In genomic region chr15:92097473-92098178, GRCh38 we compare ENCODE assay signal across 8 cellular contexts.
A peak's percentile ranks its signal among the peaks of the same experiment; 100 is the strongest.
DNase-seq lines count a peak whose midpoint lies in the region; ATAC-seq, FAIRE-seq and TF ChIP-seq lines count a peak whose summit lies in the region.

No MANE protein-coding gene starts in this region.

- peaks cover 54% of the 10 kb centered on the region for H3K4me1 Mint-ChIP-seq in activated T-cell treated with anti-CD3 and anti-CD28 coated beads, Interleukin-2, amount 50 U/mL, for 72 hours (ENCODE audit: low read depth)

- H3K36me3 ChIP-seq in BJ (ENCODE audit: control insufficient read depth, insufficient read depth, low read length) = no peaks in the 10 kb centered on the region

- H3K27me3 Mint-ChIP-seq in activated T-cell treated with anti-CD3 and anti-CD28 coated beads, Interleukin-2, amount 50 U/mL, for 72 hours (ENCODE audit: low read depth) = no peaks in the 10 kb centered on the region

- POLR2A ChIA-PET in BJ (lab: Charles Lee) = no interaction called here

- ATAC-seq in GM18909 (IDR thresholded peaks at IDR 0.05; ENCODE audit: poor library complexity, unreplicated experiment) = peak; percentile 70
- peak; percentile 60 for ATAC-seq in HG03159 (IDR thresholded peaks at IDR 0.05; ENCODE audit: unreplicated experiment)
- peak; percentile 70 to 83 for ATAC-seq in activated T-cell treated with anti-CD3 and anti-CD28 coated beads, Interleukin-2, amount 50 U/mL, for 72 hours (replicated peaks in 1 of 2)

- H3K4me3 Mint-ChIP-seq in activated T-cell treated with anti-CD3 and anti-CD28 coated beads, Interleukin-2, amount 50 U/mL, for 72 hours = peak overlapping the region in 1 of 2 donors; percentile 48

- DNase-seq in BJ (ENCODE audit: low read depth) (no peak), NOMO-1 treated with dmso at 0.1 percent for 144 hours (lab: John Stamatoyannopoulos, UW; ENCODE audit: unreplicated experiment) (peak; percentile 2), fibroblast of villous mesenchyme (ENCODE audit: low read depth) (peak; percentile 43), occipital lobe (lab: John Stamatoyannopoulos, UW) (peak; percentile 38), H54 (ENCODE audit: insufficient read length, low spot score) (no peak)
- peak; percentile 53 to 64 for DNase-seq in activated T-cell treated with anti-CD3 and anti-CD28 coated beads, Interleukin-2, amount 50 U/mL, for 72 hours

- H3K27ac Mint-ChIP-seq in activated T-cell treated with anti-CD3 and anti-CD28 coated beads, Interleukin-2, amount 50 U/mL, for 72 hours = peak overlapping the region; percentile 6

- no peaks in the 10 kb centered on the region for H3K36me3 Mint-ChIP-seq in activated T-cell treated with anti-CD3 and anti-CD28 coated beads, Interleukin-2, amount 50 U/mL, for 72 hours (ENCODE audit: insufficient read depth in 2 of 2)

- no peaks in the 10 kb centered on the region for H3K27me3 ChIP-seq in BJ (ENCODE audit: control insufficient read depth, insufficient read depth, low read length)

- TF ChIP-seq CTCF in BJ (IDR thresholded peaks at IDR 0.05; ENCODE audit: insufficient read depth, low read depth, low read length) (peak; percentile 82), fibroblast of villous mesenchyme (IDR thresholded peaks at IDR 0.05; ENCODE audit: insufficient read depth, low read depth, low read length) (peak; percentile 61)

- H3K9me3 Mint-ChIP-seq in activated T-cell treated with anti-CD3 and anti-CD28 coated beads, Interleukin-2, amount 50 U/mL, for 72 hours = no peaks in the 10 kb centered on the region

- FAIRE-seq in H54 (lab: Jason Lieb, UNC) = no peak

- TF ChIP-seq POLR2A in H54 (IDR thresholded peaks at IDR 0.05; ENCODE audit: low read depth, low read length) = no peak

- H3K4me3 ChIP-seq in BJ (ENCODE audit: low read depth, low read length) = no peak overlapping the region
- H3K4me3 ChIP-seq in fibroblast of villous mesenchyme (ENCODE audit: low read depth, low read length) = no peak overlapping the region

- CTCF ChIA-PET in BJ (lab: Yijun Ruan, JAX) = interaction anchor here (0.5 to 2.8 kb wide), 17 partner anchors 10 to 622 kb away, joined by 3 to 17 read pairs (median 4); no protein-coding TSS in a partner anchor

Comparison
In these comparisons a context has a peak if more than half of its experiments do, and no peak if none do; other contexts are left out.
1. DNase-seq: peak in NOMO-1 treated with dmso at 0.1 percent for 144 hours (single experiment), activated T-cell treated with anti-CD3 and anti-CD28 coated beads, Interleukin-2, amount 50 U/mL, for 72 hours (2 of 2), fibroblast of villous mesenchyme (single experiment) and occipital lobe (single experiment); none in BJ (single experiment) and H54 (single experiment).
2. Peak in every context shown above with its lines, with median percentiles within 50 percentile points of each other: ATAC-seq.